In the genomic region with DNA sequence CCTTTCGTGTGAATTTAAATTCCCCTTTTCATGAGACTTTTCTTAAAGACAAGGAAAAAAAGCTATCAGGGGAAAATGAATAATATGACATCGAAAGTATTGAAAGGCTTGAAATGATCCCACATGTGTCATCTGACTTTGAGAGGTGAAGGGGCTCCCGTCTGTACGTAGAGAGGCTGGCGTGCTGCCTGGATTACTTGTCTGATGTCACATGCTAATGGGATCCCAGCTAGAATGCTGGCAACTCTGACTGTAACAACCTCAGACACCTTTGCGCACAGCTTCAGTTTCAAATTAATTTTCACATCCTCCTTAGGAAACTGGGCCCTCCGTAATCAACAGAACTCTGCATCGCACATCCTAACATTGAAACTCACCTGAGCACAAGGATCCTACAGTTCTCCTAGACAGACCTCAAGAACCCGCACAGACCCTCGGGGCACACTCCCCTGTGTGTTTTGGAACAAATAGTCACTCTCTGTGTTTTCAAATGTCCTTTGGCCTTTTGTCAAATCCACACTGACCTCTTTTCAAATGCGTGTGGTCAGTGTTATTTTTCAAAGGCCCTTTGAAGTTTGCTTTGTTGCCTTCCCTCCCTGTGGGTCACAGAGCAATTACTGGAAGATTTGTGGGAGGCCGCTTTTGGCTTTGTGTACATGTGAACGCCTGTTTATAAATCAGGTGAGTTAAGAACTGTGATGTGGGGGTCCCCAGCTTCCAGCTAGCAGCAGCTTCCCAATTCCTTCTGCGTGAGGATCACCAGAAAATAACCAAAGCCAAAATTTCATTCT, we compare ENCODE assay signal across 12 cellular contexts.
DNase-seq lines count a peak whose midpoint lies in the region; ATAC-seq and TF ChIP-seq lines count a peak whose summit lies in the region.
"Had no signal": no experiment of that assay in that cellular context is flagged by ENCODE, and none has a peak within 500 bp of the region (broad histone marks: within the 10 kb centered on the region; RNA-seq: fewer than 3 reads in every experiment).

No MANE protein-coding gene starts in this region.

- H3K27ac ChIP-seq in adrenal gland (peak overlapping the region in 3 of 5 donors; percentile 57 to 73 (median 64)), liver (ENCODE audit: low read depth in 1 of 2, low read length in 2 of 2) (peak overlapping the region; percentile 82 to 92)

- H3K9me3 Mint-ChIP-seq in stimulated activated naive CD8-positive, alpha-beta T cell treated with anti-CD3 and anti-CD28 coated beads, Interleukin-15, Interleukin-2, amounts not matched to agents 100 ng/mL and 50 ng/mL, for 24 hours: no peaks in the 10 kb centered on the region
- H3K9me3 Mint-ChIP-seq: activated B cell treated with CpG ODN at 0.5 μM for 24 hours had no signal

- WGBS in adrenal gland, 4 donors: 45 to 60% (median 57%) methylated on average over 14 of the region's 14 CpGs
- 42% methylated on average over 14 of the region's 14 CpGs for WGBS in liver

- peak overlapping the region; percentile 35 to 78 for H3K9ac ChIP-seq in liver (ENCODE audit: low read depth in 1 of 2, low read length in 2 of 2)

- H3K4me1 ChIP-seq in adrenal gland (replicated peaks in 1 of 2) (peaks cover 17 to 35% of the 10 kb centered on the region in 2 donors), liver (ENCODE audit: control insufficient read depth in 4 of 4, insufficient read depth in 4 of 4, low read length in 3 of 4) (peaks cover 19 to 47% (median 38%) of the 10 kb centered on the region in 4 donors)

- TF ChIP-seq POLR2A in adrenal gland (IDR thresholded peaks at IDR 0.05): no peak

- H3K36me3 Mint-ChIP-seq in stimulated activated naive CD8-positive, alpha-beta T cell treated with anti-CD3 and anti-CD28 coated beads, Interleukin-15, Interleukin-2, amounts not matched to agents 100 ng/mL and 50 ng/mL, for 24 hours (ENCODE audit: low read depth): no peaks in the 10 kb centered on the region
- H3K36me3 Mint-ChIP-seq: activated naive CD8-positive, alpha-beta T cell had no signal

- peaks cover 28% of the 10 kb centered on the region for H3K4me1 Mint-ChIP-seq in stimulated activated naive CD8-positive, alpha-beta T cell treated with anti-CD3 and anti-CD28 coated beads, Interleukin-15, Interleukin-2, amounts not matched to agents 100 ng/mL and 50 ng/mL, for 24 hours (ENCODE audit: low read depth)
- H3K4me1 Mint-ChIP-seq: activated B cell treated with CpG ODN at 0.5 μM for 24 hours had no signal

- peak; percentile 20 for DNase-seq in activated T-cell treated with anti-CD3 and anti-CD28 coated beads for 24 hours (ENCODE audit: low read depth)
- DNase-seq in activated T-cell treated with anti-CD3 and anti-CD28 coated beads, Interleukin-2, amount 50 U/mL, for 1 hour: no peak
- peak in 6 of 7 donors; percentile 51 to 75 (median 63) for DNase-seq in adrenal gland
- DNase-seq in GDM1 (lab: John Stamatoyannopoulos, UW): no peak
- no peak for DNase-seq in DMS79 (lab: John Stamatoyannopoulos, UW)
- DNase-seq: activated B cell treated with CpG ODN at 0.5 μM for 24 hours, hypothalamus, NCI-H510A had no signal

- H3K36me3 ChIP-seq in adrenal gland (replicated peaks in 1 of 2) (no peaks in the 10 kb centered on the region), liver (ENCODE audit: control insufficient read depth in 4 of 4, insufficient read depth in 3 of 4, low read depth in 1 of 4, low read length in 3 of 4) (no peaks in the 10 kb centered on the region)

- no peak overlapping the region for H3K4me3 ChIP-seq in adrenal gland
- no peak overlapping the region for H3K4me3 ChIP-seq in liver (ENCODE audit: low read depth in 1 of 3, low read length in 3 of 3)

- peak overlapping the region; percentile 3 for H3K27ac Mint-ChIP-seq in stimulated activated naive CD8-positive, alpha-beta T cell treated with anti-CD3 and anti-CD28 coated beads, Interleukin-15, Interleukin-2, amounts not matched to agents 100 ng/mL and 50 ng/mL, for 24 hours
- H3K27ac Mint-ChIP-seq: activated B cell treated with CpG ODN at 0.5 μM for 24 hours; activated naive CD8-positive, alpha-beta T cell had no signal

- H3K4me3 Mint-ChIP-seq in stimulated activated naive CD8-positive, alpha-beta T cell treated with anti-CD3 and anti-CD28 coated beads, Interleukin-15, Interleukin-2, amounts not matched to agents 100 ng/mL and 50 ng/mL, for 24 hours: no peak overlapping the region
- H3K4me3 Mint-ChIP-seq: activated B cell treated with CpG ODN at 0.5 μM for 24 hours; activated naive CD8-positive, alpha-beta T cell had no signal

- H3K27me3 ChIP-seq in adrenal gland: no peaks in the 10 kb centered on the region
- H3K27me3 ChIP-seq in liver (ENCODE audit: control insufficient read depth in 4 of 4, insufficient read depth in 4 of 4, low read length in 3 of 4): no peaks in the 10 kb centered on the region

- peak; percentile 41 to 55 for TF ChIP-seq RAD21 in liver (IDR thresholded peaks at IDR 0.05)

- no peak for TF ChIP-seq CTCF in adrenal gland (IDR thresholded peaks at IDR 0.05)
- no peak for TF ChIP-seq CTCF in liver (IDR thresholded peaks at IDR 0.05; ENCODE audit: low read depth, low read length, missing input control)

- intact Hi-C loops in adrenal gland (cut with DNase I): no loop called here

- no peak for ATAC-seq in GM21786 (IDR thresholded peaks at IDR 0.05; ENCODE audit: unreplicated experiment)

- peaks cover 6% of the 10 kb centered on the region for H3K27me3 Mint-ChIP-seq in stimulated activated naive CD8-positive, alpha-beta T cell treated with anti-CD3 and anti-CD28 coated beads, Interleukin-15, Interleukin-2, amounts not matched to agents 100 ng/mL and 50 ng/mL, for 24 hours
- H3K27me3 Mint-ChIP-seq: activated naive CD8-positive, alpha-beta T cell had no signal

- no peaks in the 10 kb centered on the region for H3K9me3 ChIP-seq in adrenal gland (replicated peaks in 1 of 3)
- H3K9me3 ChIP-seq in liver (ENCODE audit: control insufficient read depth in 4 of 4, low read length in 3 of 4): no peaks in the 10 kb centered on the region

TF ChIP-seq in liver, 16 proteins besides CTCF, POLR2A, EP300 and RAD21 (continues in another document):
- peak; percentile 81 for TF ChIP-seq MAX (IDR thresholded peaks at IDR 0.05)
- TF ChIP-seq SP1 (IDR thresholded peaks at IDR 0.05): peak; percentile 87
- TF ChIP-seq NR2F2 (IDR thresholded peaks at IDR 0.05): peak; percentile 46
- peak; percentile 39 for TF ChIP-seq FOXA1 (IDR thresholded peaks at IDR 0.05)
- TF ChIP-seq JUND (IDR thresholded peaks at IDR 0.05): peak; percentile 18 to 63
- TF ChIP-seq REST (IDR thresholded peaks at IDR 0.05): peak; percentile 64
- no peak for TF ChIP-seq TAF1 (conservative IDR thresholded peaks at IDR 0.05)
- peak in 1 of 2 donors; percentile 56 for TF ChIP-seq EGR1 (IDR thresholded peaks at IDR 0.05; ENCODE audit: low read depth in 2 of 2)
- peak; percentile 74 to 89 for TF ChIP-seq HNF4A (conservative IDR thresholded peaks at IDR 0.05)
- peak; percentile 51 for TF ChIP-seq YY1 (IDR thresholded peaks at IDR 0.05)
- TF ChIP-seq RXRA (IDR thresholded peaks at IDR 0.05): peak; percentile 78 to 91
- TF ChIP-seq GABPA (IDR thresholded peaks at IDR 0.05 in 1 of 2, conservative IDR thresholded peaks at IDR 0.05 in 1 of 2): peak in 1 of 2 donors; percentile 37
- TF ChIP-seq, protein P1, sequence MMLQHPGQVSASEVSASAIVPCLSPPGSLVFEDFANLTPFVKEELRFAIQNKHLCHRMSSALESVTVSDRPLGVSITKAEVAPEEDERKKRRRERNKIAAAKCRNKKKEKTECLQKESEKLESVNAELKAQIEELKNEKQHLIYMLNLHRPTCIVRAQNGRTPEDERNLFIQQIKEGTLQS (IDR thresholded peaks at IDR 0.05): no peak
- TF ChIP-seq, protein P2, sequence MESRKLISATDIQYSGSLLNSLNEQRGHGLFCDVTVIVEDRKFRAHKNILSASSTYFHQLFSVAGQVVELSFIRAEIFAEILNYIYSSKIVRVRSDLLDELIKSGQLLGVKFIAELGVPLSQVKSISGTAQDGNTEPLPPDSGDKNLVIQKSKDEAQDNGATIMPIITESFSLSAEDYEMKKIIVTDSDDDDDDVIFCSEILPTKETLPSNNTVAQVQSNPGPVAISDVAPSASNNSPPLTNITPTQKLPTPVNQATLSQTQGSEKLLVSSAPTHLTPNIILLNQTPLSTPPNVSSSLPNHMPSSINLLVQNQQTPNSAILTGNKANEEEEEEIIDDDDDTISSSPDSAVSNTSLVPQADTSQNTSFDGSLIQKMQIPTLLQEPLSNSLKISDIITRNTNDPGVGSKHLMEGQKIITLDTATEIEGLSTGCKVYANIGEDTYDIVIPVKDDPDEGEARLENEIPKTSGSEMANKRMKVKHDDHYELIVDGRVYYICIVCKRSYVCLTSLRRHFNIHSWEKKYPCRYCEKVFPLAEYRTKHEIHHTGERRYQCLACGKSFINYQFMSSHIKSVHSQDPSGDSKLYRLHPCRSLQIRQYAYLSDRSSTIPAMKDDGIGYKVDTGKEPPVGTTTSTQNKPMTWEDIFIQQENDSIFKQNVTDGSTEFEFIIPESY (IDR thresholded peaks at IDR 0.05): peak; percentile 73
- no peak for TF ChIP-seq HNF4G (IDR thresholded peaks at IDR 0.05)

Comparison
In these comparisons a context has a peak if more than half of its experiments do, and no peak if none do; other contexts are left out.
1. DNase-seq: peak in activated T-cell treated with anti-CD3 and anti-CD28 coated beads for 24 hours (single experiment) and adrenal gland (6 of 7); none in activated T-cell treated with anti-CD3 and anti-CD28 coated beads, Interleukin-2, amount 50 U/mL, for 1 hour (single experiment), GDM1 (single experiment) and DMS79 (single experiment).